In genomic region chr5:123527190-123527589, GRCh38 we compare ENCODE assay signal across 23 cellular contexts. TPM values are rescaled to one million over a fixed set of nuclear protein-coding genes. Genes with fewer than 3 reads are reported as not detected.
A peak's percentile ranks its signal among the peaks of the same experiment; 100 is the strongest.
DNase-seq lines count a peak whose midpoint lies in the region; ATAC-seq and TF ChIP-seq lines count a peak whose summit lies in the region.
"Had no signal": no experiment of that assay in that cellular context is flagged by ENCODE, and none has a peak within 500 bp of the region (broad histone marks: within the 10 kb centered on the region; RNA-seq: fewer than 3 reads in every experiment).

No MANE protein-coding gene starts in this region.

- H3K4me1 Mint-ChIP-seq in immature natural killer cell (peaks cover 45 to 89% of the 10 kb centered on the region in 2 donors), endothelial cell (ENCODE audit: unreplicated experiment) (peaks cover 8% of the 10 kb centered on the region)
- H3K4me1 Mint-ChIP-seq in CD8-positive, alpha-beta memory T cell: peaks cover 57 to 86% (median 84%) of the 10 kb centered on the region in 3 donors

- peaks cover 0 to 3% (median 0%) of the 10 kb centered on the region in 3 donors for H3K36me3 Mint-ChIP-seq in immature natural killer cell
- H3K36me3 Mint-ChIP-seq in endothelial cell (ENCODE audit: low read depth, unreplicated experiment): no peaks in the 10 kb centered on the region
- H3K36me3 Mint-ChIP-seq in CD8-positive, alpha-beta memory T cell: peaks cover 0 to 4% (median 4%) of the 10 kb centered on the region in 3 donors

- H3K27me3 Mint-ChIP-seq in immature natural killer cell (ENCODE audit: low read depth in 3 of 3) (no peaks in the 10 kb centered on the region), endothelial cell (ENCODE audit: unreplicated experiment) (no peaks in the 10 kb centered on the region)
- H3K27me3 Mint-ChIP-seq in CD8-positive, alpha-beta memory T cell: peaks cover 0 to 1% of the 10 kb centered on the region in 2 donors
- H3K27me3 Mint-ChIP-seq: activated CD4-positive, alpha-beta memory T cell treated with anti-CD3 and anti-CD28 coated beads, Interleukin-2, amount 10 ng/mL, durations not matched to agents 7 days and 5 days; activated naive CD4-positive, alpha-beta T cell treated with anti-CD3 and anti-CD28 coated beads, Interleukin-2, amount 50 U/mL, for 24 hours; activated T-cell treated with anti-CD3 and anti-CD28 coated beads, Interleukin-2, amount 50 U/mL, for 24 hours had no signal

- peak; percentile 70 for ATAC-seq in GM18498 (IDR thresholded peaks at IDR 0.05; ENCODE audit: unreplicated experiment)
- peak; percentile 52 for ATAC-seq in GM21381 (IDR thresholded peaks at IDR 0.05; ENCODE audit: unreplicated experiment)
- peak; percentile 71 for ATAC-seq in HG03432 (IDR thresholded peaks at IDR 0.05; ENCODE audit: unreplicated experiment)
- ATAC-seq: CD8-positive, alpha-beta T cell; lower lobe of right lung; right cardiac atrium had no signal

- DNase-seq in immature natural killer cell (no peak), endothelial cell (ENCODE audit: low spot score) (no peak), NCI-H187 treated with DMSO at 0.1 percent for 48 hours (lab: John Stamatoyannopoulos, UW) (no peak), brain microvascular endothelial cell (no peak)
- DNase-seq in CD8-positive, alpha-beta memory T cell: no peak
- DNase-seq: activated CD4-positive, alpha-beta memory T cell treated with anti-CD3 and anti-CD28 coated beads, Interleukin-2, amount 10 ng/mL, durations not matched to agents 7 days and 5 days; activated T-cell treated with anti-CD3 and anti-CD28 coated beads, Interleukin-2, amount 50 U/mL, for 24 hours; CD8-positive, alpha-beta T cell; DMS53; lower lobe of right lung; NCI-H1436; NCI-H2171 treated with DMSO at 0.1 percent for 48 hours; NCI-H748 treated with DMSO at 0.1 percent for 48 hours; ovary; PC-9; right cardiac atrium; stimulated activated CD4-positive, alpha-beta T cell treated with anti-CD3 and anti-CD28 coated beads, Interleukin-15, amount 100 ng/mL, for 24 hours; T-helper 2 cell had no signal

- H3K4me3 Mint-ChIP-seq in immature natural killer cell: no peak overlapping the region
- no peak overlapping the region for H3K4me3 Mint-ChIP-seq in endothelial cell (ENCODE audit: unreplicated experiment)
- peak overlapping the region in 3 of 7 donors; percentile 24 to 57 (median 46) for H3K4me3 Mint-ChIP-seq in CD8-positive, alpha-beta memory T cell
- H3K4me3 Mint-ChIP-seq: activated CD4-positive, alpha-beta memory T cell treated with anti-CD3 and anti-CD28 coated beads, Interleukin-2, amount 10 ng/mL, durations not matched to agents 7 days and 5 days; activated naive CD4-positive, alpha-beta T cell treated with anti-CD3 and anti-CD28 coated beads, Interleukin-2, amount 50 U/mL, for 24 hours; activated T-cell treated with anti-CD3 and anti-CD28 coated beads, Interleukin-2, amount 50 U/mL, for 24 hours; CD8-positive, alpha-beta T cell had no signal

- CTCF ChIA-PET in CD8-positive, alpha-beta memory T cell (lab: Charles Lee): interaction anchor here (0.7 to 1.0 kb wide), 2 partner anchors 41 to 104 kb away, joined by 3 read pairs; no protein-coding TSS in a partner anchor

- in situ Hi-C loops in brain microvascular endothelial cell (cut with HindIII; ENCODE audit: low pct_ligation_motif_present, low sequenced_read_pairs): no loop called here

- no peaks in the 10 kb centered on the region for H3K27me3 ChIP-seq in CD8-positive, alpha-beta memory T cell (ENCODE audit: insufficient read depth, low read length, poor library complexity, severe bottlenecking)
- no peaks in the 10 kb centered on the region for H3K27me3 ChIP-seq in brain microvascular endothelial cell (replicated peaks)
- H3K27me3 ChIP-seq: hepatocyte, ovary had no signal

- H3K4me3 ChIP-seq in CD8-positive, alpha-beta memory T cell (ENCODE audit: low read length): no peak overlapping the region
- no peak overlapping the region for H3K4me3 ChIP-seq in brain microvascular endothelial cell (ENCODE audit: low read depth, low read length)
- H3K4me3 ChIP-seq: hepatocyte, lower lobe of right lung, ovary, PC-9 had no signal

- H3K27ac ChIP-seq in CD8-positive, alpha-beta memory T cell (ENCODE audit: low read depth, low read length): no peak overlapping the region
- H3K27ac ChIP-seq in brain microvascular endothelial cell: no peak overlapping the region
- H3K27ac ChIP-seq: hepatocyte, lower lobe of right lung, ovary, PC-9 had no signal

- no peaks in the 10 kb centered on the region for H3K9me3 ChIP-seq in CD8-positive, alpha-beta memory T cell (ENCODE audit: low read length)
- H3K9me3 ChIP-seq: lower lobe of right lung, ovary had no signal

- no peaks in the 10 kb centered on the region for H3K4me1 ChIP-seq in CD8-positive, alpha-beta memory T cell (ENCODE audit: insufficient read depth, low read length)

- H3K9me3 Mint-ChIP-seq in immature natural killer cell: no peaks in the 10 kb centered on the region
- no peaks in the 10 kb centered on the region for H3K9me3 Mint-ChIP-seq in endothelial cell (ENCODE audit: unreplicated experiment)
- no peaks in the 10 kb centered on the region for H3K9me3 Mint-ChIP-seq in CD8-positive, alpha-beta memory T cell
- H3K9me3 Mint-ChIP-seq: activated CD4-positive, alpha-beta memory T cell treated with anti-CD3 and anti-CD28 coated beads, Interleukin-2, amount 10 ng/mL, durations not matched to agents 7 days and 5 days; activated naive CD4-positive, alpha-beta T cell treated with anti-CD3 and anti-CD28 coated beads, Interleukin-2, amount 50 U/mL, for 24 hours; activated T-cell treated with anti-CD3 and anti-CD28 coated beads, Interleukin-2, amount 50 U/mL, for 24 hours; CD8-positive, alpha-beta T cell had no signal

- no peaks in the 10 kb centered on the region for H3K36me3 ChIP-seq in CD8-positive, alpha-beta memory T cell (ENCODE audit: insufficient read depth, low read length)
- H3K36me3 ChIP-seq in brain microvascular endothelial cell (replicated peaks): no peaks in the 10 kb centered on the region
- H3K36me3 ChIP-seq: lower lobe of right lung, ovary had no signal

- peak overlapping the region in 4 of 6 donors; percentile 4 to 76 (median 34) for H3K27ac Mint-ChIP-seq in immature natural killer cell
- H3K27ac Mint-ChIP-seq in endothelial cell (ENCODE audit: unreplicated experiment): no peak overlapping the region
- peak overlapping the region in 1 of 8 donors; percentile 18 for H3K27ac Mint-ChIP-seq in CD8-positive, alpha-beta memory T cell
- H3K27ac Mint-ChIP-seq: activated CD4-positive, alpha-beta memory T cell treated with anti-CD3 and anti-CD28 coated beads, Interleukin-2, amount 10 ng/mL, durations not matched to agents 7 days and 5 days; activated naive CD4-positive, alpha-beta T cell treated with anti-CD3 and anti-CD28 coated beads, Interleukin-2, amount 50 U/mL, for 24 hours; activated T-cell treated with anti-CD3 and anti-CD28 coated beads, Interleukin-2, amount 50 U/mL, for 24 hours; CD8-positive, alpha-beta T cell had no signal

- POLR2A ChIA-PET in CD8-positive, alpha-beta memory T cell (lab: Charles Lee): interaction anchor here (1.0 kb wide), 1 partner anchor 15 kb away, joined by 3 read pairs; the partner anchor contains the start of gene CSNK1G3

- TF ChIP-seq CTCF in endothelial cell (IDR thresholded peaks at IDR 0.05; ENCODE audit: unreplicated experiment) (no peak), brain microvascular endothelial cell (IDR thresholded peaks at IDR 0.05; ENCODE audit: low read depth, low read length, missing control alignments) (no peak)

RNA-seq across cellular contexts. Expression of gene CSNK1G3, which starts 15.2 kb away (rescaled TPM):
- 10 to 100 TPM; 28.7 to 44.9 (median 36.2) TPM for polyA plus RNA-seq in immature natural killer cell
- 55.6 TPM for total RNA-seq in endothelial cell (ENCODE audit: unreplicated experiment)
- total RNA-seq in CD8-positive, alpha-beta memory T cell: 10 to 100 TPM; 48.3 to 51.9 TPM
- 25.5 TPM for polyA plus RNA-seq in CD8-positive, alpha-beta memory T cell
